7 cellular contexts compared by ENCODE assay signal in genomic region chr13:77429320-77430142, GRCh38.
DNase-seq lines count a peak whose midpoint lies in the region; ATAC-seq, FAIRE-seq and TF ChIP-seq lines count a peak whose summit lies in the region.

No MANE protein-coding gene starts in this region.

- no peak for FAIRE-seq in frontal cortex (lab: Jason Lieb, UNC)

- peak overlapping the region; percentile 46 for H3K4me2 ChIP-seq in OCI-LY7 (ENCODE audit: low read length)

- peaks cover 7% of the 10 kb centered on the region; the same call in 1 of the 2 replicates for H3K9me3 ChIP-seq in OCI-LY7 (ENCODE audit: low read length)

- no peaks in the 10 kb centered on the region for H3K79me2 ChIP-seq in OCI-LY7 (ENCODE audit: insufficient read depth, low read depth, low read length)

- peak overlapping the region; percentile 71 for H3K27ac ChIP-seq in OCI-LY7 (ENCODE audit: low read depth, low read length, poor library complexity, severe bottlenecking)

- H3K4me1 ChIP-seq in OCI-LY7 (ENCODE audit: insufficient read depth, low read length, poor library complexity, severe bottlenecking): peaks cover 18% of the 10 kb centered on the region

- no peaks in the 10 kb centered on the region for H4K20me1 ChIP-seq in OCI-LY7 (ENCODE audit: insufficient read depth, low read length)

- no peak for TF ChIP-seq CTCF in OCI-LY7 (conservative IDR thresholded peaks at IDR 0.05; ENCODE audit: low read length)

- no peaks in the 10 kb centered on the region for H3K9me2 ChIP-seq in OCI-LY7 (ENCODE audit: insufficient read depth, low read length)

- CTCF ChIA-PET in OCI-LY7 (lab: Charles Lee; ENCODE audit: unreplicated experiment): interaction anchor here (0.7 to 1.1 kb wide), 2 partner anchors 12 to 13 kb away, joined by 3 to 4 read pairs; no protein-coding TSS in a partner anchor

- H2AFZ ChIP-seq in OCI-LY7 (ENCODE audit: low read length): peak overlapping the region; percentile 95

- intact Hi-C loops in OCI-LY7 (cut with micrococcal nuclease; ENCODE audit: unreplicated experiment): loop anchor here (1.0 to 5.0 kb wide), 4 partner anchors 49 to 101 kb away; no protein-coding TSS in a partner anchor

- BruUV-seq in OCI-LY7 (replicated peaks; lab: Mats Ljungman, UMichigan): no TSS peak

- H3K4me3 ChIP-seq in OCI-LY7 (ENCODE audit: low read depth, low read length, poor library complexity, severe bottlenecking): peak overlapping the region; percentile 36

- ATAC-seq in GM19025 (IDR thresholded peaks at IDR 0.05; ENCODE audit: low read depth, unreplicated experiment) (peak; percentile 55), HG02759 (IDR thresholded peaks at IDR 0.05; ENCODE audit: unreplicated experiment) (peak; percentile 71)

- DNase-seq in OCI-LY7 (ENCODE audit: low spot score): peak; percentile 82
- peak; percentile 2 for DNase-seq in stimulated activated CD4-positive, alpha-beta T cell treated with anti-CD3 and anti-CD28 coated beads, Interleukin-1b, Interleukin-23, amount 100 ng/mL, for 4 hours (ENCODE audit: low read depth in 2 of 2)
- no peak for DNase-seq in HPDE6-E6E7 (ENCODE audit: extremely low spot score)
- no peak for DNase-seq in frontal cortex (ENCODE audit: low spot score in 2 of 2)
- no peak for DNase-seq in NCI-H2107 treated with DMSO at 0.1 percent for 48 hours (lab: John Stamatoyannopoulos, UW; ENCODE audit: unreplicated experiment)

- POLR2A ChIA-PET in OCI-LY7 (lab: Charles Lee): interaction anchor here (0.5 to 8.0 kb wide), 19 partner anchors 10 to 411 kb away, joined by 3 to 121 read pairs (median 4); no protein-coding TSS in a partner anchor

- H3K36me3 ChIP-seq in OCI-LY7 (ENCODE audit: insufficient read depth, low read length): no peaks in the 10 kb centered on the region; the same call in 1 of the 2 replicates

Comparison
In these comparisons a context has a peak if more than half of its experiments do, and no peak if none do; other contexts are left out.
1. DNase-seq: peak in OCI-LY7 (single experiment) and stimulated activated CD4-positive, alpha-beta T cell treated with anti-CD3 and anti-CD28 coated beads, Interleukin-1b, Interleukin-23, amount 100 ng/mL, for 4 hours (2 of 2); none in HPDE6-E6E7 (single experiment), frontal cortex (0 of 2) and NCI-H2107 treated with DMSO at 0.1 percent for 48 hours (single experiment).